18 cellular contexts compared by ENCODE assay signal in genomic region chr15:65362491-65362890, GRCh38. TPM values are rescaled to one million over a fixed set of nuclear protein-coding genes. Genes with fewer than 3 reads are reported as not detected.
DNase-seq lines count a peak whose midpoint lies in the region; FAIRE-seq and TF ChIP-seq lines count a peak whose summit lies in the region.
"Had no signal": no experiment of that assay in that cellular context is flagged by ENCODE, and none has a peak within 500 bp of the region (broad histone marks: within the 10 kb centered on the region; RNA-seq: fewer than 3 reads in every experiment).

No MANE protein-coding gene starts in this region.

- H3K4me1 ChIP-seq in Caco-2 (peaks cover 36% of the 10 kb centered on the region), H1 (replicated peaks in 1 of 4; ENCODE audit: control insufficient read depth in 3 of 4, insufficient read depth in 4 of 4, low read length in 3 of 4) (peaks cover 18 to 36% (median 27%) of the 10 kb centered on the region in 4 experiments), osteoblast (ENCODE audit: insufficient read depth, low read length) (no peaks in the 10 kb centered on the region), spleen (no peaks in the 10 kb centered on the region)
- H3K4me1 ChIP-seq: BLaER1 treated with 17β-estradiol and CSF1 and Interleukin-3, amounts not matched to agents 10 nM and 100 nM had no signal

- H3K36me3 Mint-ChIP-seq in Caco-2 (ENCODE audit: insufficient read depth, unreplicated experiment): peaks cover 28% of the 10 kb centered on the region
- H3K36me3 Mint-ChIP-seq: CD4-positive, CD25-positive, alpha-beta regulatory T cell had no signal

- H4K20me1 ChIP-seq in H1 (replicated peaks in 1 of 2; ENCODE audit: control insufficient read depth in 1 of 2, insufficient read depth in 2 of 2, low read length in 2 of 2) (peaks cover 0 to 3% of the 10 kb centered on the region in 2 experiments), osteoblast (ENCODE audit: insufficient read depth, low read length) (no peaks in the 10 kb centered on the region)
- H4K20me1 ChIP-seq: BLaER1 treated with 17β-estradiol and CSF1 and Interleukin-3, amounts not matched to agents 10 nM and 100 nM had no signal

- no peak overlapping the region for H2BK15ac ChIP-seq in H1 (ENCODE audit: low read length)

- no peak overlapping the region for H3K4ac ChIP-seq in H1 (replicated peaks; ENCODE audit: insufficient read length, low read depth, low read length)

- H3K4me1 Mint-ChIP-seq in Caco-2 (ENCODE audit: low read depth, unreplicated experiment): peaks cover 28% of the 10 kb centered on the region
- H3K4me1 Mint-ChIP-seq: CD4-positive, CD25-positive, alpha-beta regulatory T cell had no signal

- H3K9ac ChIP-seq in H1 (replicated peaks in 1 of 4; ENCODE audit: extremely low read depth in 1 of 4, low read depth in 3 of 4, low read length in 3 of 4): no peak overlapping the region
- H3K9ac ChIP-seq: BLaER1 treated with 17β-estradiol and CSF1 and Interleukin-3, amounts not matched to agents 10 nM and 100 nM had no signal

- H3K27ac ChIP-seq in H1 (ENCODE audit: low read depth, low read length): no peak overlapping the region
- no peak overlapping the region for H3K27ac ChIP-seq in osteoblast (ENCODE audit: low read depth, low read length)
- H3K27ac ChIP-seq in spleen: no peak overlapping the region
- H3K27ac ChIP-seq: BLaER1 treated with 17β-estradiol and CSF1 and Interleukin-3, amounts not matched to agents 10 nM and 100 nM had no signal

- TF ChIP-seq RAD21 in H1 (IDR thresholded peaks at IDR 0.05 in 1 of 2, conservative IDR thresholded peaks at IDR 0.05 in 1 of 2; ENCODE audit: low read depth in 2 of 2, low read length in 2 of 2): no peak

- intact Hi-C loops in Caco-2 (cut with micrococcal nuclease; ENCODE audit: unreplicated experiment): no loop called here
- intact Hi-C loops in spleen (cut with DNase I; ENCODE audit: low total_unique reads): no loop called here

- peak overlapping the region; percentile 62; the same call in 1 of the 2 replicates for H2BK20ac ChIP-seq in H1 (ENCODE audit: low read length)

- BruUV-seq in Caco-2 (replicated peaks; lab: Mats Ljungman, UMichigan): no TSS peak

- no peaks in the 10 kb centered on the region for H3K9me3 ChIP-seq in Caco-2
- no peaks in the 10 kb centered on the region for H3K9me3 ChIP-seq in H1 (ENCODE audit: insufficient read depth in 2 of 2, low read depth in 1 of 2, low read length in 1 of 2)
- no peaks in the 10 kb centered on the region for H3K9me3 ChIP-seq in osteoblast (ENCODE audit: low read depth, low read length)
- no peaks in the 10 kb centered on the region for H3K9me3 ChIP-seq in spleen
- H3K9me3 ChIP-seq: BLaER1 treated with 17β-estradiol and CSF1 and Interleukin-3, amounts not matched to agents 10 nM and 100 nM had no signal

- TF ChIP-seq CTCF in Caco-2 (IDR thresholded peaks at IDR 0.05; ENCODE audit: insufficient read depth in 1 of 2, low read depth in 1 of 2, low read length in 1 of 2, severe bottlenecking in 1 of 2, unreplicated experiment in 1 of 2) (no peak), H1 (IDR thresholded peaks at IDR 0.05; ENCODE audit: control extremely low read depth in 1 of 3, insufficient read depth in 1 of 3, low read depth in 1 of 3, low read length in 3 of 3) (no peak), osteoblast (IDR thresholded peaks at IDR 0.05; ENCODE audit: extremely low read depth, low read depth, low read length) (no peak), spleen (IDR thresholded peaks at IDR 0.05 in 8 of 11, conservative IDR thresholded peaks at IDR 0.05 in 3 of 11) (no peak)

- TF ChIP-seq EP300 in H1 (IDR thresholded peaks at IDR 0.05; ENCODE audit: borderline replicate concordance in 1 of 2, low read depth in 2 of 2, low read length in 2 of 2): no peak

- no peak overlapping the region for H3K4me3 Mint-ChIP-seq in Caco-2 (ENCODE audit: unreplicated experiment)
- H3K4me3 Mint-ChIP-seq: CD4-positive, CD25-positive, alpha-beta regulatory T cell had no signal

- H3K4me2 ChIP-seq in H1 (ENCODE audit: insufficient read depth in 1 of 2, low read depth in 2 of 2, low read length in 2 of 2) (peak overlapping the region in 1 of 2 experiments; percentile 9; a peak in 1 of 4 replicates), osteoblast (ENCODE audit: insufficient read depth, low read length) (no peak overlapping the region)
- H3K4me2 ChIP-seq: BLaER1 treated with 17β-estradiol and CSF1 and Interleukin-3, amounts not matched to agents 10 nM and 100 nM had no signal

- no peak overlapping the region; the same call in 1 of the 2 replicates for H3K18ac ChIP-seq in H1 (ENCODE audit: extremely low read depth, low read length)

- H3K27ac Mint-ChIP-seq in Caco-2 (ENCODE audit: unreplicated experiment): peak overlapping the region; percentile 60
- H3K27ac Mint-ChIP-seq: CD4-positive, CD25-positive, alpha-beta regulatory T cell had no signal

- DNase-seq in Caco-2: no peak
- DNase-seq in H1 (ENCODE audit: low read depth in 1 of 2, low spot score in 2 of 2): no peak
- DNase-seq in osteoblast (ENCODE audit: insufficient read length, low spot score, missing footprints): peak; percentile 41
- DNase-seq in spleen: peak; percentile 41
- no peak for DNase-seq in H4 (ENCODE audit: low spot score)
- DNase-seq in globus pallidus (ENCODE audit: low spot score): no peak
- no peak for DNase-seq in glomerular visceral epithelial cell (ENCODE audit: extremely low spot score)
- DNase-seq: ACHN; Calu3; CD4-positive, CD25-positive, alpha-beta regulatory T cell; DMS 273 treated with DMSO at 0.1 percent for 48 hours had no signal

- no peak overlapping the region for H3K4me3 ChIP-seq in Caco-2 (ENCODE audit: low read depth, low read length)
- no peak overlapping the region for H3K4me3 ChIP-seq in H1 (ENCODE audit: extremely low read depth in 1 of 4, insufficient read depth in 2 of 4, low read depth in 3 of 4, low read length in 4 of 4)
- H3K4me3 ChIP-seq in osteoblast (ENCODE audit: insufficient read depth, low read length): no peak overlapping the region
- H3K4me3 ChIP-seq in spleen: no peak overlapping the region
- H3K4me3 ChIP-seq: BLaER1 treated with 17β-estradiol and CSF1 and Interleukin-3, amounts not matched to agents 10 nM and 100 nM; GM12878 had no signal

- no peak overlapping the region for H2AK5ac ChIP-seq in H1 (ENCODE audit: low read depth, low read length)

- H4K8ac ChIP-seq in H1 (ENCODE audit: extremely low read depth, insufficient read depth, low read length): no peak overlapping the region

- H4K5ac ChIP-seq in H1 (ENCODE audit: insufficient read length, low read depth, low read length): no peak overlapping the region

- peak overlapping the region; percentile 72 for H2BK12ac ChIP-seq in H1 (ENCODE audit: low read depth, low read length)

- H3K79me1 ChIP-seq in H1 (ENCODE audit: low read depth, low read length): no peaks in the 10 kb centered on the region

- FAIRE-seq in H1 (lab: Jason Lieb, UNC): no peak
- FAIRE-seq: GM12878, GM18507, HTR-8/SVneo had no signal

- no peak overlapping the region for H2BK120ac ChIP-seq in H1 (replicated peaks; ENCODE audit: low read depth, low read length)

- H3K56ac ChIP-seq in H1 (replicated peaks; ENCODE audit: insufficient read length, low read depth, low read length): no peak overlapping the region

- H3K23ac ChIP-seq in H1 (ENCODE audit: insufficient read length): no peak overlapping the region

- H3K27me3 Mint-ChIP-seq in Caco-2 (ENCODE audit: insufficient read depth, unreplicated experiment): no peaks in the 10 kb centered on the region

- no peak overlapping the region for H2BK5ac ChIP-seq in H1 (ENCODE audit: low read depth, low read length)

- TF ChIP-seq POLR2A in H1 (IDR thresholded peaks at IDR 0.05; ENCODE audit: control extremely low read depth in 1 of 2, low read depth in 2 of 2, low read length in 2 of 2) (no peak), spleen (IDR thresholded peaks at IDR 0.05) (no peak)

- no peak overlapping the region for H4K91ac ChIP-seq in H1 (replicated peaks; ENCODE audit: insufficient read length, low read length)

- H3K27me3 ChIP-seq in Caco-2 (replicated peaks; ENCODE audit: control insufficient read depth, insufficient read depth, low read length) (no peaks in the 10 kb centered on the region), H1 (replicated peaks in 1 of 4; ENCODE audit: control insufficient read depth in 3 of 4, extremely low read depth in 1 of 4, insufficient read depth in 3 of 4, low read length in 3 of 4) (peaks cover 0 to 7% (median 4%) of the 10 kb centered on the region in 4 experiments; a peak in 4 of 7 replicates), osteoblast (ENCODE audit: insufficient read depth, low read length) (peaks cover 32% of the 10 kb centered on the region), spleen (replicated peaks in 1 of 7) (peaks cover 0 to 64% (median 4%) of the 10 kb centered on the region in 7 donors)

- H3K36me3 ChIP-seq in Caco-2 (ENCODE audit: control insufficient read depth, insufficient read depth, low read length) (no peaks in the 10 kb centered on the region; the same call in 1 of the 2 replicates), H1 (ENCODE audit: control insufficient read depth in 2 of 4, insufficient read depth in 4 of 4, low read length in 3 of 4) (no peaks in the 10 kb centered on the region), osteoblast (ENCODE audit: insufficient read depth, low read length) (no peaks in the 10 kb centered on the region), spleen (no peaks in the 10 kb centered on the region)
- H3K36me3 ChIP-seq: BLaER1 treated with 17β-estradiol and CSF1 and Interleukin-3, amounts not matched to agents 10 nM and 100 nM had no signal

- no peak overlapping the region for H3K14ac ChIP-seq in H1 (ENCODE audit: insufficient read length)

- H3K9me3 Mint-ChIP-seq in Caco-2 (ENCODE audit: unreplicated experiment): no peaks in the 10 kb centered on the region

- no peaks in the 10 kb centered on the region; the same call in 1 of the 2 replicates for H3K23me2 ChIP-seq in H1 (ENCODE audit: low read depth, low read length)

- CTCF ChIA-PET in Caco-2 (lab: Charles Lee): interaction anchor here (0.6 kb wide), 1 partner anchor 21 kb away, joined by 3 read pairs; no protein-coding TSS in a partner anchor
- CTCF ChIA-PET in H1 (lab: Charles Lee; ENCODE audit: partially characterized antibody): interaction anchor here (0.6 to 3.7 kb wide), 10 partner anchors 12 to 798 kb away, joined by 3 to 18 read pairs (median 3); no protein-coding TSS in a partner anchor

- H2AFZ ChIP-seq in H1 (ENCODE audit: low read length): no peak overlapping the region
- no peak overlapping the region for H2AFZ ChIP-seq in osteoblast (ENCODE audit: low read length)

- H3K79me2 ChIP-seq in H1 (ENCODE audit: control insufficient read depth in 1 of 2, insufficient read depth in 2 of 2, low read length in 2 of 2) (peaks cover 0 to 3% of the 10 kb centered on the region in 2 experiments; a peak in 1 of 4 replicates), osteoblast (ENCODE audit: insufficient read depth, low read length) (no peaks in the 10 kb centered on the region)

- 86% methylated on average over 4 of the region's 8 CpGs; no CpG with 5 or more reads in 1 of the 2 experiments for WGBS in H1 (ENCODE audit: extremely low coverage in 1 of 2, insufficient coverage in 1 of 2, insufficient read length in 1 of 2, insufficient replicate concordance in 2 of 2, low coverage in 1 of 2, low lambda C conversion rate in 2 of 2, missing lambda C conversion rate in 1 of 2), 2 experiments
- WGBS in spleen, 5 donors: 80 to 92% (median 86%) methylated on average over 7 to 8 of the region's 8 CpGs

- POLR2A ChIA-PET in Caco-2 (lab: Charles Lee): no interaction called here
- POLR2A ChIA-PET in H1 (lab: Charles Lee; ENCODE audit: partially characterized antibody): interaction anchor here (0.6 to 5.6 kb wide), 11 partner anchors 10 to 727 kb away, joined by 3 to 29 read pairs (median 4); partner anchors contain the start of genes IGDCC3 and RNU5B-1

RNA-seq across cellular contexts. Expression of gene IGDCC3, which starts 15.3 kb away (rescaled TPM):
- 43.5 and 51.2 TPM in 2 replicates for total RNA-seq in Caco-2 (2022)
- 45.7 and 45.9 TPM in 2 replicates for total RNA-seq in H1 (2021; fragmentation: NEBNext Ultra II Directional; extraction: Animal tissue kit (Norgen Biotek cat#: 25700))
- polyA plus RNA-seq in H1 (2011; rRNA removed): 26.8 and 42.3 TPM in 2 replicates
- polyA plus RNA-seq in H1 (2011; cell fraction: cytosol; rRNA removed): 23.3 TPM
- polyA plus RNA-seq in H1 (2011; cell fraction: nucleus; rRNA removed): 49.4 TPM
- polyA plus RNA-seq in H1 (2012, experiment 1 of 2): 26.5 to 37.1 TPM (median 35.2 TPM) in 4 replicates
- polyA plus RNA-seq in H1 (2012, experiment 2 of 2): 29.5 TPM
- polyA plus RNA-seq in H1 (2013, experiment 1 of 2): 57.5 TPM
- 60.3 TPM for polyA plus RNA-seq in H1 (2013, experiment 2 of 2)
- 22.4 and 28.5 TPM in 2 replicates for polyA minus RNA-seq in H1 (2011; rRNA and poly(A)+ RNA removed)
- polyA minus RNA-seq in H1 (2011; cell fraction: cytosol; rRNA and poly(A)+ RNA removed): 26.4 TPM
- 23.6 TPM for polyA minus RNA-seq in H1 (2011; cell fraction: nucleus; rRNA and poly(A)+ RNA removed)
- total RNA-seq in osteoblast: 0.29 TPM in 1 of 2 replicates, not detected in the other
- under 1 TPM in 1 of 7 donors, not detected in 6; 0.34 TPM for total RNA-seq in spleen
- polyA plus RNA-seq in spleen: under 1 TPM in 2 of 3 donors, not detected in 1; 0.03 TPM
- not detected in 2 replicates for total RNA-seq in H4 (2014; rRNA removed; shearing (Covaris generic))
- total RNA-seq: Calu3; CD4-positive, CD25-positive, alpha-beta regulatory T cell; Daoy had no signal
- polyA plus RNA-seq: CD4-positive, CD25-positive, alpha-beta regulatory T cell had no signal

RNA-seq across cellular contexts. Expression of gene RNU5B-1, which starts 58.0 kb away (rescaled TPM):
- total RNA-seq in Caco-2 (2022) (not detected in 2 replicates), osteoblast (not detected in 2 replicates), spleen (10 to 100 TPM in 4 of 7 donors, not detected in 3; 24.2 to 62.3 (median 32.6) TPM)
- total RNA-seq in H1 (2021; fragmentation: NEBNext Ultra II Directional; extraction: Animal tissue kit (Norgen Biotek cat#: 25700)): not detected in 2 replicates
- polyA plus RNA-seq in H1 (2011; rRNA removed) (not detected in 2 replicates), spleen (not detected)
- not detected for polyA plus RNA-seq in H1 (2011; cell fraction: cytosol; rRNA removed)
- not detected for polyA plus RNA-seq in H1 (2011; cell fraction: nucleus; rRNA removed)
- not detected in 4 replicates for polyA plus RNA-seq in H1 (2012, experiment 1 of 2)
- not detected for polyA plus RNA-seq in H1 (2012, experiment 2 of 2)
- not detected for polyA plus RNA-seq in H1 (2013, experiment 1 of 2)
- polyA plus RNA-seq in H1 (2013, experiment 2 of 2): not detected
- polyA minus RNA-seq in H1 (2011; rRNA and poly(A)+ RNA removed): under 0.01 TPM in 2 replicates
- polyA minus RNA-seq in H1 (2011; cell fraction: cytosol; rRNA and poly(A)+ RNA removed): 649 TPM
- polyA minus RNA-seq in H1 (2011; cell fraction: nucleus; rRNA and poly(A)+ RNA removed): under 0.01 TPM
- total RNA-seq in H4 (2014; rRNA removed; shearing (Covaris generic)): not detected in 2 replicates
- total RNA-seq: A172; CD4-positive, CD25-positive, alpha-beta regulatory T cell; Daoy; H7 had no signal
- polyA plus RNA-seq: CD4-positive, CD25-positive, alpha-beta regulatory T cell; GM12878 had no signal

Comparison
In these comparisons a context has a peak if more than half of its experiments do, and no peak if none do; other contexts are left out.
1. DNase-seq: peak in osteoblast (single experiment) and spleen (single experiment); none in Caco-2 (0 of 2), H1 (0 of 2), H4 (single experiment), globus pallidus (single experiment) and glomerular visceral epithelial cell (single experiment).
2. RNA of gene IGDCC3, which starts 15.3 kb away (total RNA-seq): 43.5 to 51.2 TPM in Caco-2 and 45.7 to 45.9 TPM in H1; 0.29 TPM in osteoblast, 0.34 TPM in spleen and not detected in H4; every median in the first group is over 10 times any median in the second.